15 cellular contexts compared by ENCODE assay signal in the genomic region with DNA sequence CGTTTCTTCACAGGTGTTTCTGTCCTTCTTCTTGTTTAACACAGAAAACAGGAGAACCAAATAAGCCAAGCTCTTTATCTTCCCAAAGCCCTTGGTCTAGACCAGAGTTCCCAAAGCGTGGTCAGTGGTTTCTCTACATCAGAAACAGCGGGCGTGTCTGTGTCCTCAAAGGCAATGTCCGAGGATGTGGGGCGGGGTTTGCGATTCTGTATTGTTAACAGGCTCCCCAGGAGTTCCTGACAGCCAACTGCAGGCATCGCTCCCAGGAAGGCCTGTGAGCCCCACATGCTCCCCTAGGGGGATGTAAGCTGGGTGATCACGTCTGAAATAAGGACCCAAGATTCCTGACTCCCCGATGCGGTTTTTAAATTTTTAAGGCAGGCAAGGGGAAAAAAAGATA. TPM values are rescaled to one million over a fixed set of nuclear protein-coding genes. Genes with fewer than 3 reads are reported as not detected.
DNase-seq lines count a peak whose midpoint lies in the region; ATAC-seq, FAIRE-seq and TF ChIP-seq lines count a peak whose summit lies in the region.
"Had no signal": no experiment of that assay in that cellular context is flagged by ENCODE, and none has a peak within 500 bp of the region (broad histone marks: within the 10 kb centered on the region; RNA-seq: fewer than 3 reads in every experiment).

No MANE protein-coding gene starts in this region.

- TF ChIP-seq CTCF in K562 (IDR thresholded peaks at IDR 0.05 in 2 of 3, conservative IDR thresholded peaks at IDR 0.05 in 1 of 3; ENCODE audit: insufficient read depth in 2 of 3, low read depth in 1 of 3, low read length in 3 of 3) (no peak), neutrophil (IDR thresholded peaks at IDR 0.05) (no peak), testis (IDR thresholded peaks at IDR 0.05) (no peak)

- POLR2A ChIA-PET in K562 (lab: Yijun Ruan, JAX), result interaction anchor here (0.6 to 3.6 kb wide), 6 partner anchors 11 to 194 kb away, joined by 3 to 19 read pairs (median 4); a partner anchor contains a TSS
- POLR2A ChIA-PET in CD4-positive, alpha-beta memory T cell (lab: Charles Lee; ENCODE audit: partially characterized antibody), result interaction anchor here (1.2 kb wide), 1 partner anchor 27 kb away, joined by 5 read pairs; no protein-coding TSS in a partner anchor

- ATAC-seq in K562, result peak; percentile 75
- no peak for ATAC-seq in HG03442 (IDR thresholded peaks at IDR 0.05; ENCODE audit: unreplicated experiment)
- ATAC-seq: left lung, upper lobe of right lung had no signal

- H3K4me1 Mint-ChIP-seq in T-helper 1 cell treated with Interleukin-12 subunit alpha and Interleukin-12 subunit beta and Interleukin-4 antibody, amounts not matched to agents 30 μg/mL and 1 μg/mL, for 36 hours (ENCODE audit: low read depth), result peaks cover 11% of the 10 kb centered on the region
- H3K4me1 Mint-ChIP-seq in CD4-positive, alpha-beta memory T cell, result peaks cover 0 to 2% (median under 1%) of the 10 kb centered on the region in 4 donors

- peak; percentile 63 for FAIRE-seq in K562 (lab: Jason Lieb, UNC)
- FAIRE-seq: A204.1, bronchial epithelial cell, endothelial cell of umbilical vein had no signal

- in situ Hi-C loops in K562 (cut with MboI), result no loop called here

- H3K4me2 ChIP-seq in K562 (ENCODE audit: insufficient read depth, low read length), result no peak overlapping the region

- H3K4me1 ChIP-seq in K562 (replicated peaks in 1 of 2; ENCODE audit: control insufficient read depth in 2 of 2, insufficient read depth in 2 of 2, low read length in 2 of 2) (peaks cover 0 to 15% of the 10 kb centered on the region in 2 experiments; a peak in 4 of 5 replicates), neutrophil (ENCODE audit: control insufficient read depth in 1 of 2, insufficient read depth in 1 of 2, low read depth in 1 of 2, low read length in 1 of 2) (peaks cover 26 to 32% of the 10 kb centered on the region in 2 experiments), testis (no peaks in the 10 kb centered on the region)
- H3K4me1 ChIP-seq in CD4-positive, alpha-beta memory T cell (ENCODE audit: insufficient read depth, low read length), result no peaks in the 10 kb centered on the region

- H3K9me1 ChIP-seq in K562 (ENCODE audit: control insufficient read depth, insufficient read depth, low read length), result no peaks in the 10 kb centered on the region

- no peaks in the 10 kb centered on the region for H4K20me1 ChIP-seq in K562 (replicated peaks; ENCODE audit: control insufficient read depth, insufficient read depth, low read length)

- no peak for TF ChIP-seq EP300 in K562 (IDR thresholded peaks at IDR 0.05; ENCODE audit: low read length)

- intact Hi-C loops in K562 (cut with micrococcal nuclease) (no loop called here), testis (cut with DNase I; ENCODE audit: low total_unique reads) (no loop called here)
- intact Hi-C loops in CD4-positive, alpha-beta memory T cell (cut with micrococcal nuclease), result no loop called here

- H3K4me3 Mint-ChIP-seq in T-helper 1 cell treated with Interleukin-12 subunit alpha and Interleukin-12 subunit beta and Interleukin-4 antibody, amounts not matched to agents 30 μg/mL and 1 μg/mL, for 36 hours, result no peak overlapping the region
- H3K4me3 Mint-ChIP-seq in CD4-positive, alpha-beta memory T cell, result no peak overlapping the region

- H3K27me3 ChIP-seq in K562 (ENCODE audit: control insufficient read depth in 2 of 2, insufficient read depth in 2 of 2, low read length in 2 of 2), result no peaks in the 10 kb centered on the region
- no peaks in the 10 kb centered on the region for H3K27me3 ChIP-seq in neutrophil
- H3K27me3 ChIP-seq in testis, result no peaks in the 10 kb centered on the region
- no peaks in the 10 kb centered on the region for H3K27me3 ChIP-seq in CD4-positive, alpha-beta memory T cell (ENCODE audit: insufficient read depth, low read length)
- H3K27me3 ChIP-seq: left lung, upper lobe of right lung had no signal

- no peak overlapping the region for H3K9ac ChIP-seq in K562 (ENCODE audit: insufficient read depth in 1 of 2, low read depth in 2 of 2, low read length in 2 of 2)

- 55% methylated on average over 11 of the region's 11 CpGs for WGBS in K562 (ENCODE audit: insufficient coverage, low coverage, missing lambda C conversion rate)
- 82 to 84% methylated on average over 11 of the region's 11 CpGs for WGBS in testis, 2 donors

- BruUV-seq in K562 (replicated peaks; lab: Mats Ljungman, UMichigan), result no TSS peak

- no peak overlapping the region for H3K27ac ChIP-seq in K562 (ENCODE audit: extremely low read depth, low read depth, low read length)
- peak overlapping the region; percentile 69 for H3K27ac ChIP-seq in neutrophil
- no peak overlapping the region for H3K27ac ChIP-seq in testis
- no peak overlapping the region for H3K27ac ChIP-seq in CD4-positive, alpha-beta memory T cell (ENCODE audit: low read depth, low read length)
- H3K27ac ChIP-seq: upper lobe of right lung had no signal

- H3K27ac Mint-ChIP-seq in T-helper 1 cell treated with Interleukin-12 subunit alpha and Interleukin-12 subunit beta and Interleukin-4 antibody, amounts not matched to agents 30 μg/mL and 1 μg/mL, for 36 hours, result peak overlapping the region; percentile 15
- peak overlapping the region in 2 of 7 donors; percentile 11 to 24 for H3K27ac Mint-ChIP-seq in CD4-positive, alpha-beta memory T cell

- H3K4me3 ChIP-seq in K562 (no peak overlapping the region), neutrophil (ENCODE audit: low read depth in 1 of 2, low read length in 1 of 2) (no peak overlapping the region), testis (no peak overlapping the region)
- H3K4me3 ChIP-seq in CD4-positive, alpha-beta memory T cell (ENCODE audit: low read length in 2 of 2), result no peak overlapping the region
- H3K4me3 ChIP-seq: left lung, upper lobe of right lung had no signal

- H3K36me3 ChIP-seq in K562 (ENCODE audit: control insufficient read depth, insufficient read depth, low read length), result peaks cover 48% of the 10 kb centered on the region; the same call in 2 of the 3 replicates
- H3K36me3 ChIP-seq in neutrophil, result peaks cover 55% of the 10 kb centered on the region
- H3K36me3 ChIP-seq in testis (ENCODE audit: low read depth, missing control alignments), result no peaks in the 10 kb centered on the region
- peaks cover 43% of the 10 kb centered on the region for H3K36me3 ChIP-seq in CD4-positive, alpha-beta memory T cell (ENCODE audit: insufficient read depth, low read length)

- H2AFZ ChIP-seq in K562 (ENCODE audit: low read depth, low read length), result no peak overlapping the region

- H3K36me3 Mint-ChIP-seq in T-helper 1 cell treated with Interleukin-12 subunit alpha and Interleukin-12 subunit beta and Interleukin-4 antibody, amounts not matched to agents 30 μg/mL and 1 μg/mL, for 36 hours (ENCODE audit: low read depth), result peaks cover 25% of the 10 kb centered on the region
- H3K36me3 Mint-ChIP-seq in CD4-positive, alpha-beta memory T cell, result peaks cover 22 to 34% of the 10 kb centered on the region in 2 donors

- DNase-seq in T-helper 1 cell (no peak), NCI-H2227 treated with DMSO at 0.1 percent for 48 hours (lab: John Stamatoyannopoulos, UW) (peak; percentile 29), K562 (ENCODE audit: extremely low read depth in 1 of 4, low spot score in 3 of 4) (peak; percentile 51 to 59 (median 54)), testis (no peak)
- DNase-seq in CD4-positive, alpha-beta memory T cell, result no peak
- DNase-seq: activated T-cell treated with anti-CD3 and anti-CD28 coated beads for 4 hours; stimulated activated CD4-positive, alpha-beta T cell treated with anti-CD3 and anti-CD28 coated beads, Interleukin-12 subunit alpha, Interleukin-12 subunit beta, amount 100 ng/mL, for 4 hours; upper lobe of right lung had no signal

- H3K9me3 ChIP-seq in K562 (replicated peaks; ENCODE audit: control insufficient read depth, insufficient read depth, low read depth, low read length) (no peaks in the 10 kb centered on the region), neutrophil (no peaks in the 10 kb centered on the region), testis (no peaks in the 10 kb centered on the region)
- no peaks in the 10 kb centered on the region for H3K9me3 ChIP-seq in CD4-positive, alpha-beta memory T cell (ENCODE audit: control insufficient read depth in 1 of 2, low read length in 2 of 2)
- H3K9me3 ChIP-seq: left lung, upper lobe of right lung had no signal

- no peaks in the 10 kb centered on the region for H3K9me3 Mint-ChIP-seq in T-helper 1 cell treated with Interleukin-12 subunit alpha and Interleukin-12 subunit beta and Interleukin-4 antibody, amounts not matched to agents 30 μg/mL and 1 μg/mL, for 36 hours
- no peaks in the 10 kb centered on the region for H3K9me3 Mint-ChIP-seq in CD4-positive, alpha-beta memory T cell

- H3K79me2 ChIP-seq in K562 (ENCODE audit: control insufficient read depth, insufficient read depth, low read length), result no peaks in the 10 kb centered on the region; the same call in 2 of the 3 replicates

- CTCF ChIA-PET in K562 (lab: Yijun Ruan, JAX; ENCODE audit: low intra/inter-chr PET ratio), result no interaction called here
- CTCF ChIA-PET in CD4-positive, alpha-beta memory T cell (lab: Charles Lee; ENCODE audit: partially characterized antibody), result interaction anchor here (1.0 kb wide), 1 partner anchor 88 kb away, joined by 3 read pairs; a partner anchor contains a TSS

- TF ChIP-seq RAD21 in K562 (CRISPR knock-in tag; conservative IDR thresholded peaks at IDR 0.05 in 1 of 2, IDR thresholded peaks at IDR 0.05 in 1 of 2), result no peak

- H3K27me3 Mint-ChIP-seq in T-helper 1 cell treated with Interleukin-12 subunit alpha and Interleukin-12 subunit beta and Interleukin-4 antibody, amounts not matched to agents 30 μg/mL and 1 μg/mL, for 36 hours (ENCODE audit: low read depth), result no peaks in the 10 kb centered on the region
- H3K27me3 Mint-ChIP-seq in CD4-positive, alpha-beta memory T cell, result no peaks in the 10 kb centered on the region

- no peak for TF ChIP-seq POLR2A in K562 (conservative IDR thresholded peaks at IDR 0.05)
- TF ChIP-seq POLR2A in testis (IDR thresholded peaks at IDR 0.05), result no peak

RNA-seq across cellular contexts. Expression of a gene that starts 28.4 kb away (rescaled TPM):
- total RNA-seq in K562 (2011; cell fraction: chromatin; rRNA removed; ENCODE audit: low replicate concordance), result 80.8 and 110 TPM in 2 replicates
- 83.7 and 96.9 TPM in 2 replicates for total RNA-seq in K562 (2011; cell fraction: nucleolus; rRNA removed)
- total RNA-seq in K562 (2011; cell fraction: nucleoplasm; rRNA removed), result 75.9 and 93.0 TPM in 2 replicates
- 56.1 and 71.6 TPM in 2 replicates for total RNA-seq in K562 (2014; rRNA removed)
- 35.9 and 45.2 TPM in 2 replicates for total RNA-seq in K562 (2014; rRNA removed; fragmentation: Illumina TruSeq; extraction: Trizol)
- 49.0 and 49.3 TPM in 2 replicates for total RNA-seq in K562 (2015; rRNA removed; fragmentation: Illumina TruSeq; extraction: Trizol)
- 73.4 and 76.6 TPM in 2 replicates for total RNA-seq in K562 (2021)
- 51.7 and 55.3 TPM in 2 replicates for polyA plus RNA-seq in K562 (2011; rRNA removed)
- 70.2 and 111 TPM in 2 replicates for polyA plus RNA-seq in K562 (2011; cell fraction: cytosol; rRNA removed)
- polyA plus RNA-seq in K562 (2011; cell fraction: nucleus; rRNA removed), result 50.7 and 83.5 TPM in 2 replicates
- polyA plus RNA-seq in K562 (2012), result 26.6 and 58.9 TPM in 2 replicates
- 57.1 and 60.9 TPM in 2 replicates for polyA plus RNA-seq in K562 (2014; fragmentation: Illumina TruSeq; extraction: Trizol)
- 10 to 100 TPM; 33.4 to 49.3 TPM for polyA plus RNA-seq in K562 (2014; fragmentation: Nextera tagmentation; extraction: Ambion mirVana)
- polyA plus RNA-seq in K562 (2014; rRNA removed), result 73.1 and 83.5 TPM in 2 replicates
- polyA minus RNA-seq in K562 (2011; rRNA and poly(A)+ RNA removed), result 29.7 and 31.1 TPM in 2 replicates
- polyA minus RNA-seq in K562 (2011; cell fraction: cytosol; rRNA and poly(A)+ RNA removed), result 18.5 and 33.6 TPM in 2 replicates
- 32.9 and 44.3 TPM in 2 replicates for polyA minus RNA-seq in K562 (2011; cell fraction: nucleus; rRNA and poly(A)+ RNA removed)
- 10 to 100 TPM; 34.3 to 44.6 TPM for total RNA-seq in testis
- polyA plus RNA-seq in testis (ENCODE audit: insufficient read depth, low read depth, low replicate concordance), result 98.0 TPM
- total RNA-seq in CD4-positive, alpha-beta memory T cell, result 10 to 100 TPM; 19.8 to 21.8 TPM
- 10 to 100 TPM; 13.2 to 15.4 TPM for polyA plus RNA-seq in CD4-positive, alpha-beta memory T cell

RNA-seq across cellular contexts. Expression of a gene that starts 46.6 kb away (rescaled TPM):
- 28.8 and 42.4 TPM in 2 replicates for total RNA-seq in K562 (2011; cell fraction: chromatin; rRNA removed; ENCODE audit: low replicate concordance)
- 36.0 and 43.4 TPM in 2 replicates for total RNA-seq in K562 (2011; cell fraction: nucleolus; rRNA removed)
- 32.6 and 37.5 TPM in 2 replicates for total RNA-seq in K562 (2011; cell fraction: nucleoplasm; rRNA removed)
- total RNA-seq in K562 (2014; rRNA removed) (22.4 and 25.2 TPM in 2 replicates), K562 (2014; rRNA removed; fragmentation: Illumina TruSeq; extraction: Trizol) (11.8 and 12.3 TPM in 2 replicates), K562 (2015; rRNA removed; fragmentation: Illumina TruSeq; extraction: Trizol) (13.2 and 14.0 TPM in 2 replicates), K562 (2021) (23.0 and 27.1 TPM in 2 replicates), testis (10 to 100 TPM; 34.5 to 35.3 TPM)
- polyA plus RNA-seq in K562 (2011; rRNA removed) (50.8 and 53.9 TPM in 2 replicates), K562 (2014; fragmentation: Illumina TruSeq; extraction: Trizol) (25.5 and 28.1 TPM in 2 replicates), K562 (2014; fragmentation: Nextera tagmentation; extraction: Ambion mirVana) (10 to 100 TPM; 46.7 to 63.8 TPM), K562 (2014; rRNA removed) (30.6 and 36.0 TPM in 2 replicates), testis (ENCODE audit: insufficient read depth, low read depth, low replicate concordance) (37.1 TPM)
- polyA plus RNA-seq in K562 (2011; cell fraction: cytosol; rRNA removed), result 71.3 and 91.1 TPM in 2 replicates
- 56.0 and 67.5 TPM in 2 replicates for polyA plus RNA-seq in K562 (2011; cell fraction: nucleus; rRNA removed)
- polyA plus RNA-seq in K562 (2012), result 28.0 and 61.3 TPM in 2 replicates
- polyA minus RNA-seq in K562 (2011; rRNA and poly(A)+ RNA removed), result 25.6 TPM in 2 replicates
- polyA minus RNA-seq in K562 (2011; cell fraction: cytosol; rRNA and poly(A)+ RNA removed), result 13.5 and 16.8 TPM in 2 replicates
- polyA minus RNA-seq in K562 (2011; cell fraction: nucleus; rRNA and poly(A)+ RNA removed), result 8.3 and 15.0 TPM in 2 replicates
- total RNA-seq in CD4-positive, alpha-beta memory T cell, result 10 to 100 TPM; 35.8 to 40.2 TPM
- polyA plus RNA-seq in CD4-positive, alpha-beta memory T cell, result 10 to 100 TPM; 81.7 to 94.3 TPM

RNA-seq across cellular contexts. Expression of a gene that starts 56.0 kb away (rescaled TPM):
- 58.3 and 91.9 TPM in 2 replicates for total RNA-seq in K562 (2011; cell fraction: chromatin; rRNA removed; ENCODE audit: low replicate concordance)
- total RNA-seq in K562 (2011; cell fraction: nucleolus; rRNA removed), result 73.0 and 88.6 TPM in 2 replicates
- total RNA-seq in K562 (2011; cell fraction: nucleoplasm; rRNA removed), result 64.5 and 67.2 TPM in 2 replicates
- total RNA-seq in K562 (2014; rRNA removed), result 115 and 137 TPM in 2 replicates
- 128 and 142 TPM in 2 replicates for total RNA-seq in K562 (2014; rRNA removed; fragmentation: Illumina TruSeq; extraction: Trizol)
- total RNA-seq in K562 (2015; rRNA removed; fragmentation: Illumina TruSeq; extraction: Trizol), result 124 and 132 TPM in 2 replicates
- 117 and 120 TPM in 2 replicates for total RNA-seq in K562 (2021)
- polyA plus RNA-seq in K562 (2011; rRNA removed), result 90.8 and 115 TPM in 2 replicates
- 83.0 and 98.9 TPM in 2 replicates for polyA plus RNA-seq in K562 (2011; cell fraction: cytosol; rRNA removed)
- 73.0 and 76.0 TPM in 2 replicates for polyA plus RNA-seq in K562 (2011; cell fraction: nucleus; rRNA removed)
- 60.3 and 98.2 TPM in 2 replicates for polyA plus RNA-seq in K562 (2012)
- 140 and 153 TPM in 2 replicates for polyA plus RNA-seq in K562 (2014; fragmentation: Illumina TruSeq; extraction: Trizol)
- 100 to 1,000 TPM; 236 to 244 TPM for polyA plus RNA-seq in K562 (2014; fragmentation: Nextera tagmentation; extraction: Ambion mirVana)
- polyA plus RNA-seq in K562 (2014; rRNA removed), result 107 and 126 TPM in 2 replicates
- polyA minus RNA-seq in K562 (2011; rRNA and poly(A)+ RNA removed), result 75.2 and 86.1 TPM in 2 replicates
- 34.9 and 44.7 TPM in 2 replicates for polyA minus RNA-seq in K562 (2011; cell fraction: cytosol; rRNA and poly(A)+ RNA removed)
- 34.5 and 47.3 TPM in 2 replicates for polyA minus RNA-seq in K562 (2011; cell fraction: nucleus; rRNA and poly(A)+ RNA removed)
- total RNA-seq in testis, result 10 to 100 TPM; 53.3 to 72.9 TPM
- 83.5 TPM for polyA plus RNA-seq in testis (ENCODE audit: insufficient read depth, low read depth, low replicate concordance)
- total RNA-seq in CD4-positive, alpha-beta memory T cell, result 10 to 100 TPM; 34.1 to 36.3 TPM
- 100 to 1,000 TPM; 107 to 150 TPM for polyA plus RNA-seq in CD4-positive, alpha-beta memory T cell

RNA-seq across cellular contexts. Expression of a gene that starts 56.3 kb away (rescaled TPM):
- total RNA-seq in K562 (2011; cell fraction: chromatin; rRNA removed; ENCODE audit: low replicate concordance), result 229 and 410 TPM in 2 replicates
- 168 and 211 TPM in 2 replicates for total RNA-seq in K562 (2011; cell fraction: nucleolus; rRNA removed)
- 138 and 145 TPM in 2 replicates for total RNA-seq in K562 (2011; cell fraction: nucleoplasm; rRNA removed)
- total RNA-seq in K562 (2014; rRNA removed) (16.3 and 27.7 TPM in 2 replicates), K562 (2014; rRNA removed; fragmentation: Illumina TruSeq; extraction: Trizol) (25.4 and 26.5 TPM in 2 replicates), K562 (2015; rRNA removed; fragmentation: Illumina TruSeq; extraction: Trizol) (21.3 and 23.7 TPM in 2 replicates), K562 (2021) (60.9 and 64.9 TPM in 2 replicates), testis (10 to 100 TPM; 46.8 to 50.2 TPM)
- polyA plus RNA-seq in K562 (2011; rRNA removed) (40.9 and 74.6 TPM in 2 replicates), K562 (2014; fragmentation: Illumina TruSeq; extraction: Trizol) (51.7 and 54.2 TPM in 2 replicates), K562 (2014; fragmentation: Nextera tagmentation; extraction: Ambion mirVana) (1 to 10 TPM; 5.7 to 6.3 TPM), K562 (2014; rRNA removed) (41.2 and 45.9 TPM in 2 replicates), testis (ENCODE audit: insufficient read depth, low read depth, low replicate concordance) (42.9 TPM)
- 24.6 and 25.5 TPM in 2 replicates for polyA plus RNA-seq in K562 (2011; cell fraction: cytosol; rRNA removed)
- 329 and 442 TPM in 2 replicates for polyA plus RNA-seq in K562 (2011; cell fraction: nucleus; rRNA removed)
- 65.7 and 79.7 TPM in 2 replicates for polyA plus RNA-seq in K562 (2012)
- polyA minus RNA-seq in K562 (2011; rRNA and poly(A)+ RNA removed), result 76.1 and 105 TPM in 2 replicates
- 29.3 and 34.2 TPM in 2 replicates for polyA minus RNA-seq in K562 (2011; cell fraction: cytosol; rRNA and poly(A)+ RNA removed)
- 52.4 and 72.0 TPM in 2 replicates for polyA minus RNA-seq in K562 (2011; cell fraction: nucleus; rRNA and poly(A)+ RNA removed)
- 100 to 1,000 TPM; 121 to 122 TPM for total RNA-seq in CD4-positive, alpha-beta memory T cell
- polyA plus RNA-seq in CD4-positive, alpha-beta memory T cell, result 10 to 100 TPM in 1 of 2 donors, 1 to 10 TPM in 1; 7.7 to 25.8 TPM

Comparison
In these comparisons a context has a peak if more than half of its experiments do, and no peak if none do; other contexts are left out.
1. DNase-seq: peak in NCI-H2227 treated with DMSO at 0.1 percent for 48 hours (single experiment) and K562 (4 of 4); none in T-helper 1 cell (0 of 5), testis (single experiment) and CD4-positive, alpha-beta memory T cell (0 of 5).